ENCODE assay signal across 14 cellular contexts in genomic region chr12:64998327-64999156, GRCh38.
A peak's percentile ranks its signal among the peaks of the same experiment; 100 is the strongest.
DNase-seq lines count a peak whose midpoint lies in the region; ATAC-seq, FAIRE-seq and TF ChIP-seq lines count a peak whose summit lies in the region.
"Had no signal": no experiment of that assay in that cellular context is flagged by ENCODE, and none has a peak within 500 bp of the region (broad histone marks: within the 10 kb centered on the region; RNA-seq: fewer than 3 reads in every experiment).

No MANE protein-coding gene starts in this region.

- TF ChIP-seq POLR2A in upper lobe of left lung (IDR thresholded peaks at IDR 0.05) (no peak), erythroblast (IDR thresholded peaks at IDR 0.05; ENCODE audit: low read length) (no peak)

- TF ChIP-seq CTCF in right atrium auricular region (IDR thresholded peaks at IDR 0.05) (no peak), epithelial cell of proximal tubule (conservative IDR thresholded peaks at IDR 0.05; ENCODE audit: low read depth, low read length) (no peak), upper lobe of left lung (IDR thresholded peaks at IDR 0.05) (no peak)

- no peak for FAIRE-seq in GM19239 (lab: Jason Lieb, UNC)
- FAIRE-seq: A204.1, K562 had no signal

- H3K9me3 ChIP-seq in right atrium auricular region (no peaks in the 10 kb centered on the region), upper lobe of left lung (no peaks in the 10 kb centered on the region)

- H3K4me3 ChIP-seq in right atrium auricular region (no peak overlapping the region), epithelial cell of proximal tubule (ENCODE audit: low read depth, low read length) (no peak overlapping the region), upper lobe of left lung (no peak overlapping the region)
- H3K4me3 ChIP-seq: K562, tibial nerve had no signal

- intact Hi-C loops in Right ventricle myocardium superior (cut with DNase I): no loop called here

- no peak for TF ChIP-seq EP300 in upper lobe of left lung (IDR thresholded peaks at IDR 0.05)

- H3K4me1 ChIP-seq in right atrium auricular region: no peaks in the 10 kb centered on the region
- peaks cover 0 to 25% (median 13%) of the 10 kb centered on the region in 4 donors for H3K4me1 ChIP-seq in upper lobe of left lung

- H3K27ac ChIP-seq in right atrium auricular region: no peak overlapping the region
- peak overlapping the region; percentile 9 to 53 (median 34) for H3K27ac ChIP-seq in upper lobe of left lung
- H3K27ac ChIP-seq: tibial nerve had no signal

- peak; percentile 60 for ATAC-seq in Right ventricle myocardium superior (ENCODE audit: poor library complexity)
- peak; percentile 49 to 64 for ATAC-seq in upper lobe of left lung (ENCODE audit: low FRiP score in 2 of 2)
- ATAC-seq in HG02970 (IDR thresholded peaks at IDR 0.05; ENCODE audit: low FRiP score, unreplicated experiment): no peak
- ATAC-seq: K562 had no signal

- H3K36me3 ChIP-seq in right atrium auricular region (no peaks in the 10 kb centered on the region), upper lobe of left lung (no peaks in the 10 kb centered on the region)
- H3K36me3 ChIP-seq: tibial nerve had no signal

- no peaks in the 10 kb centered on the region for H3K27me3 ChIP-seq in right atrium auricular region
- no peaks in the 10 kb centered on the region for H3K27me3 ChIP-seq in upper lobe of left lung
- H3K27me3 ChIP-seq: tibial nerve had no signal

- WGBS in upper lobe of left lung, 2 donors: 33 to 37% methylated on average over 5 of the region's 5 CpGs

- DNase-seq in Right ventricle myocardium superior (no peak), right atrium auricular region (ENCODE audit: low spot score) (no peak), epithelial cell of proximal tubule (ENCODE audit: low read depth) (peak; percentile 19), medulla oblongata (ENCODE audit: extremely low spot score) (peak; percentile 51), upper lobe of left lung (no peak), erythroblast (lab: John Stamatoyannopoulos, UW) (no peak), GM19239 (ENCODE audit: insufficient read length, low spot score) (no peak)
- DNase-seq: activated effector memory CD4-positive, alpha-beta T cell treated with anti-CD3 and anti-CD28 coated beads, Interleukin-2, amount 50 U/mL, for 16 hours; NCI-H524; stimulated activated CD4-positive, alpha-beta T cell treated with anti-CD3 and anti-CD28 coated beads, Interleukin-12 subunit alpha, Interleukin-12 subunit beta, amount 100 ng/mL, for 4 hours had no signal

Comparison
In these comparisons a context has a peak if more than half of its experiments do, and no peak if none do; other contexts are left out.
1. DNase-seq: peak in epithelial cell of proximal tubule (single experiment) and medulla oblongata (single experiment); none in Right ventricle myocardium superior (single experiment), right atrium auricular region (single experiment), upper lobe of left lung (0 of 2), erythroblast (0 of 2) and GM19239 (single experiment).
2. H3K27ac ChIP-seq: peak in upper lobe of left lung (4 of 4); none in right atrium auricular region (0 of 2).